ENCODE assay signal across 16 cellular contexts in genomic region chr5:23025604-23026003, GRCh38.
DNase-seq lines count a peak whose midpoint lies in the region; ATAC-seq, FAIRE-seq and TF ChIP-seq lines count a peak whose summit lies in the region.
"Had no signal": no experiment of that assay in that cellular context is flagged by ENCODE, and none has a peak within 500 bp of the region (broad histone marks: within the 10 kb centered on the region; RNA-seq: fewer than 3 reads in every experiment).

No MANE protein-coding gene starts in this region.

- no peak for FAIRE-seq in GM12878 (lab: Jason Lieb, UNC)
- FAIRE-seq: A549 had no signal

- no peak for TF ChIP-seq RAD21 in GM12878 (IDR thresholded peaks at IDR 0.05; ENCODE audit: insufficient read depth, low read depth, low read length)

- DNase-seq in DMS 273 (lab: John Stamatoyannopoulos, UW; ENCODE audit: unreplicated experiment), result peak; percentile 67
- peak; percentile 55 for DNase-seq in DMS 273 treated with DMSO at 0.1 percent for 48 hours (lab: John Stamatoyannopoulos, UW)
- peak; percentile 76 for DNase-seq in NCI-H1694 treated with DMSO at 0.1 percent for 48 hours (lab: John Stamatoyannopoulos, UW)
- no peak for DNase-seq in GM12878 (ENCODE audit: low read depth, low spot score)
- DNase-seq in NCI-H774 (lab: John Stamatoyannopoulos, UW), result no peak
- no peak for DNase-seq in NCI-H187 (lab: John Stamatoyannopoulos, UW)
- no peak for DNase-seq in midbrain (lab: John Stamatoyannopoulos, UW)
- DNase-seq: BE2C; CD4-positive, alpha-beta memory T cell; DND-41; GF-D8; HCEC 1CT; IMR-90 had no signal

- no peak overlapping the region for H3K27ac ChIP-seq in GM12878 (ENCODE audit: control insufficient read depth, insufficient read depth)
- H3K27ac ChIP-seq: A549, C4-2B, HL-60 had no signal

- TF ChIP-seq EP300 in GM12878 (IDR thresholded peaks at IDR 0.05; ENCODE audit: borderline replicate concordance in 1 of 2, control insufficient read depth in 1 of 2, low read depth in 2 of 2, low read length in 2 of 2), result no peak

- in situ Hi-C loops in GM12878 (cut with MboI), result no loop called here

- TF ChIP-seq CTCF in GM12878 (IDR thresholded peaks at IDR 0.05 in 2 of 3, conservative IDR thresholded peaks at IDR 0.05 in 1 of 3; ENCODE audit: control insufficient read depth in 2 of 3, extremely low read depth in 1 of 3, insufficient read depth in 1 of 3, low read depth in 3 of 3, low read length in 3 of 3), result no peak

- no peaks in the 10 kb centered on the region for H3K27me3 ChIP-seq in GM12878 (replicated peaks in 1 of 2; ENCODE audit: control insufficient read depth in 2 of 2, insufficient read depth in 2 of 2, low read length in 1 of 2)
- H3K27me3 ChIP-seq: BE2C had no signal

- TF ChIP-seq POLR2A in GM12878 (IDR thresholded peaks at IDR 0.05; ENCODE audit: low read depth, low read length), result no peak

- H3K36me3 ChIP-seq in GM12878 (ENCODE audit: control insufficient read depth in 2 of 2, insufficient read depth in 2 of 2, low read length in 1 of 2), result no peaks in the 10 kb centered on the region
- H3K36me3 ChIP-seq: BE2C had no signal

- no peaks in the 10 kb centered on the region for H3K9me3 ChIP-seq in GM12878 (replicated peaks; ENCODE audit: control insufficient read depth, insufficient read depth, low read length)
- H3K9me3 ChIP-seq: A549, BE2C had no signal

- H3K79me2 ChIP-seq in GM12878 (ENCODE audit: control insufficient read depth, insufficient read depth, low read length), result no peaks in the 10 kb centered on the region

- intact Hi-C loops in GM12878 (cut with micrococcal nuclease; ENCODE audit: unreplicated experiment), result no loop called here

- no peak for ATAC-seq in GM12878
- ATAC-seq: A549 had no signal

- no peak overlapping the region for H3K4me2 ChIP-seq in GM12878 (ENCODE audit: control insufficient read depth, insufficient read depth)
- H3K4me2 ChIP-seq: A549 had no signal

- no TSS peak for BruUV-seq in GM12878 (replicated peaks; lab: Mats Ljungman, UMichigan)

- no peak overlapping the region for H3K4me3 ChIP-seq in GM12878
- H3K4me3 ChIP-seq: A549 had no signal

- no peak overlapping the region for H3K9ac ChIP-seq in GM12878 (ENCODE audit: control insufficient read depth, insufficient read depth, low read length)

- H3K4me1 ChIP-seq in GM12878 (ENCODE audit: control insufficient read depth, insufficient read depth, low read length), result no peaks in the 10 kb centered on the region
- H3K4me1 ChIP-seq: A549, BE2C had no signal

- POLR2A ChIA-PET in GM12878 (lab: Charles Lee), result no interaction called here

- no peaks in the 10 kb centered on the region for H4K20me1 ChIP-seq in GM12878 (ENCODE audit: control insufficient read depth, insufficient read depth)

- WGBS in GM12878 (ENCODE audit: insufficient coverage, insufficient replicate concordance, low lambda C conversion rate, missing lambda C conversion rate), result 0% methylated on average over 1 of the region's 1 CpG

- no peak overlapping the region for H2AFZ ChIP-seq in GM12878 (ENCODE audit: control insufficient read depth, low read depth, low read length)

- CTCF ChIA-PET in GM12878 (lab: Yijun Ruan, JAX), result no interaction called here

- SMC1A ChIA-PET in GM12878 (lab: Charles Lee; ENCODE audit: uncharacterized antibody, unreplicated experiment), result interaction anchor here (1.0 to 1.2 kb wide), 2 partner anchors 13 to 26 kb away, joined by 3 to 4 read pairs; no protein-coding TSS in a partner anchor

- RAD21 ChIA-PET in GM12878 (lab: Charles Lee; ENCODE audit: unreplicated experiment), result interaction anchor here (1.1 kb wide), 1 partner anchor 33 kb away, joined by 3 read pairs; no protein-coding TSS in a partner anchor

TF ChIP-seq in GM12878, 131 proteins besides CTCF, POLR2A, EP300 and RAD21:
- no peak for TF ChIP-seq MTA2 (IDR thresholded peaks at IDR 0.05; ENCODE audit: low read depth)
- no peak for TF ChIP-seq NR2C1 (IDR thresholded peaks at IDR 0.05)
- no peak for TF ChIP-seq RB1 (IDR thresholded peaks at IDR 0.05; ENCODE audit: borderline replicate concordance)
- TF ChIP-seq, protein P1, sequence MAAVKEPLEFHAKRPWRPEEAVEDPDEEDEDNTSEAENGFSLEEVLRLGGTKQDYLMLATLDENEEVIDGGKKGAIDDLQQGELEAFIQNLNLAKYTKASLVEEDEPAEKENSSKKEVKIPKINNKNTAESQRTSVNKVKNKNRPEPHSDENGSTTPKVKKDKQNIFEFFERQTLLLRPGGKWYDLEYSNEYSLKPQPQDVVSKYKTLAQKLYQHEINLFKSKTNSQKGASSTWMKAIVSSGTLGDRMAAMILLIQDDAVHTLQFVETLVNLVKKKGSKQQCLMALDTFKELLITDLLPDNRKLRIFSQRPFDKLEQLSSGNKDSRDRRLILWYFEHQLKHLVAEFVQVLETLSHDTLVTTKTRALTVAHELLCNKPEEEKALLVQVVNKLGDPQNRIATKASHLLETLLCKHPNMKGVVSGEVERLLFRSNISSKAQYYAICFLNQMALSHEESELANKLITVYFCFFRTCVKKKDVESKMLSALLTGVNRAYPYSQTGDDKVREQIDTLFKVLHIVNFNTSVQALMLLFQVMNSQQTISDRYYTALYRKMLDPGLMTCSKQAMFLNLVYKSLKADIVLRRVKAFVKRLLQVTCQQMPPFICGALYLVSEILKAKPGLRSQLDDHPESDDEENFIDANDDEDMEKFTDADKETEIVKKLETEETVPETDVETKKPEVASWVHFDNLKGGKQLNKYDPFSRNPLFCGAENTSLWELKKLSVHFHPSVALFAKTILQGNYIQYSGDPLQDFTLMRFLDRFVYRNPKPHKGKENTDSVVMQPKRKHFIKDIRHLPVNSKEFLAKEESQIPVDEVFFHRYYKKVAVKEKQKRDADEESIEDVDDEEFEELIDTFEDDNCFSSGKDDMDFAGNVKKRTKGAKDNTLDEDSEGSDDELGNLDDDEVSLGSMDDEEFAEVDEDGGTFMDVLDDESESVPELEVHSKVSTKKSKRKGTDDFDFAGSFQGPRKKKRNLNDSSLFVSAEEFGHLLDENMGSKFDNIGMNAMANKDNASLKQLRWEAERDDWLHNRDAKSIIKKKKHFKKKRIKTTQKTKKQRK (IDR thresholded peaks at IDR 0.05; ENCODE audit: low read depth, low read length), result no peak
- TF ChIP-seq ATF7 (IDR thresholded peaks at IDR 0.05; ENCODE audit: low read depth), result peak; percentile 19; the same call in 1 of the 2 replicates
- no peak for TF ChIP-seq REST (IDR thresholded peaks at IDR 0.05; ENCODE audit: low read depth, low read length)
- TF ChIP-seq NFIC (IDR thresholded peaks at IDR 0.05; ENCODE audit: low read depth, low read length), result no peak
TF ChIP-seq in GM12878: peak in this region for 1.

Comparison
In these comparisons a context has a peak if more than half of its experiments do, and no peak if none do; other contexts are left out.
1. DNase-seq: peak in DMS 273 (single experiment), DMS 273 treated with DMSO at 0.1 percent for 48 hours (single experiment) and NCI-H1694 treated with DMSO at 0.1 percent for 48 hours (single experiment); none in GM12878 (single experiment), NCI-H774 (single experiment), NCI-H187 (0 of 2) and midbrain (single experiment).